In the genomic region with DNA sequence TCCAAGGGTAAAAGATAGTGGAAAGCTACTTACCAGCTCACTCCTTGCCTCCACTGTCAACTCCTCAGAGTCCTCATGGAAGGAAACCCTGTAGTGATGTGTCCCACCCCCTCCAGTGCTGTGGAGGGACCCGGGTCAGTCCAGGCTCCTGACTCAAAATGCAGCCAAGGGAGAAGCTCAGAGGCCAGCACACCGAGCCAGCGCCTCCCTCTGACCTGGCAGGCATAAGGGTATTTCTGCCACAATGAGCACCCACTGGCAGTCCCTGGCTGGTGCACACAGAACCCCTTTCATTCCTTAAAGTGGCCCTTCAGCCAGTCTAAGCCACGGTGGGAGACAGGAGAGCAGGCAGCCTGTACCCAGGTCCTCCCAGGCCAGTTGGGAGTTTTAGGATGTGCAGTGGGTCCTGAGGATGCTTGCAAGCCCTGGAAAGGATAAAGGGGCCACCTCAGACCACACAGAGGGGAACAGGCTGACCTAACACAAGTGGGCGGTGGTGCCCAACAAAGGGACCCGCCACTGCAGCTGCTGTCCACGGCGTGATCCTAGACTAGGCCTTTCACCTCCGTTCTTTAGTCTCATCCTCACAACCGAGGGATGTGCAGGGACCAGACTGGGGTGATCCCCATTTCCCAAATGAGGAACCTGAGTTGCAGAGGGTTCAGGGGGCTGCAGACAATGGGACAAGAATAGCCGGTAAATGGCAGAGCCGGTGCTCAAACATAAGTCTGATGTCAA, we compare ENCODE assay signal across 23 cellular contexts. TPM values are rescaled to one million over a fixed set of nuclear protein-coding genes. Genes with fewer than 3 reads are reported as not detected.
DNase-seq lines count a peak whose midpoint lies in the region; ATAC-seq, FAIRE-seq and TF ChIP-seq lines count a peak whose summit lies in the region.
"Had no signal": no experiment of that assay in that cellular context is flagged by ENCODE, and none has a peak within 500 bp of the region (broad histone marks: within the 10 kb centered on the region; RNA-seq: fewer than 3 reads in every experiment).

No MANE protein-coding gene starts in this region.

- H3K27me3 Mint-ChIP-seq in activated CD4-positive, alpha-beta memory T cell treated with anti-CD3 and anti-CD28 coated beads, Interleukin-2, amount 10 ng/mL, durations not matched to agents 7 days and 5 days: no peaks in the 10 kb centered on the region
- H3K27me3 Mint-ChIP-seq in activated CD4-positive, alpha-beta memory T cell treated with anti-CD3 and anti-CD28 coated beads for 36 hours: peaks cover 8% of the 10 kb centered on the region
- peaks cover 20% of the 10 kb centered on the region for H3K27me3 Mint-ChIP-seq in activated CD8-positive, alpha-beta T cell treated with anti-CD3 and anti-CD28 coated beads, Interleukin-2, amount 10 ng/mL, durations not matched to agents 7 days and 5 days (ENCODE audit: low read depth)
- H3K27me3 Mint-ChIP-seq in activated CD8-positive, alpha-beta T cell treated with anti-CD3 and anti-CD28 coated beads for 36 hours: peaks cover 30% of the 10 kb centered on the region

- no peaks in the 10 kb centered on the region for H3K9me3 ChIP-seq in kidney (ENCODE audit: control insufficient read depth in 1 of 2, low read length in 2 of 2)
- H3K9me3 ChIP-seq in smooth muscle cell (replicated peaks; ENCODE audit: low read depth): no peaks in the 10 kb centered on the region

- H3K4me3 ChIP-seq in kidney (ENCODE audit: low read length in 2 of 2) (no peak overlapping the region), smooth muscle cell (no peak overlapping the region)
- H3K4me3 ChIP-seq: GM12878 had no signal

- H3K4me3 Mint-ChIP-seq in activated CD4-positive, alpha-beta memory T cell treated with anti-CD3 and anti-CD28 coated beads, Interleukin-2, amount 10 ng/mL, durations not matched to agents 7 days and 5 days: no peak overlapping the region
- no peak overlapping the region for H3K4me3 Mint-ChIP-seq in activated CD4-positive, alpha-beta memory T cell treated with anti-CD3 and anti-CD28 coated beads for 36 hours
- no peak overlapping the region for H3K4me3 Mint-ChIP-seq in activated CD8-positive, alpha-beta T cell treated with anti-CD3 and anti-CD28 coated beads, Interleukin-2, amount 10 ng/mL, durations not matched to agents 7 days and 5 days
- H3K4me3 Mint-ChIP-seq in activated CD8-positive, alpha-beta T cell treated with anti-CD3 and anti-CD28 coated beads for 36 hours: no peak overlapping the region
- H3K4me3 Mint-ChIP-seq: CD8-positive, alpha-beta T cell had no signal

- H3K36me3 Mint-ChIP-seq in activated CD4-positive, alpha-beta memory T cell treated with anti-CD3 and anti-CD28 coated beads, Interleukin-2, amount 10 ng/mL, durations not matched to agents 7 days and 5 days (ENCODE audit: low read depth): peaks cover 75% of the 10 kb centered on the region
- H3K36me3 Mint-ChIP-seq in activated CD4-positive, alpha-beta memory T cell treated with anti-CD3 and anti-CD28 coated beads for 36 hours: peaks cover 7% of the 10 kb centered on the region
- H3K36me3 Mint-ChIP-seq in activated CD8-positive, alpha-beta T cell treated with anti-CD3 and anti-CD28 coated beads, Interleukin-2, amount 10 ng/mL, durations not matched to agents 7 days and 5 days (ENCODE audit: low read depth): peaks cover 6% of the 10 kb centered on the region
- H3K36me3 Mint-ChIP-seq in activated CD8-positive, alpha-beta T cell treated with anti-CD3 and anti-CD28 coated beads for 36 hours (ENCODE audit: low read depth): peaks cover 4% of the 10 kb centered on the region
- H3K36me3 Mint-ChIP-seq: CD8-positive, alpha-beta T cell had no signal

- no peaks in the 10 kb centered on the region for H3K79me2 ChIP-seq in smooth muscle cell (ENCODE audit: low read depth)

- FAIRE-seq in kidney (lab: Jason Lieb, UNC): no peak
- FAIRE-seq: GM12878, H54, RCC 7860 had no signal

- TF ChIP-seq CTCF in kidney (IDR thresholded peaks at IDR 0.05; ENCODE audit: borderline replicate concordance, extremely low read depth, insufficient read depth) (no peak), smooth muscle cell (IDR thresholded peaks at IDR 0.05; ENCODE audit: borderline replicate concordance, insufficient read depth, poor library complexity, severe bottlenecking) (no peak)
- no peak for TF ChIP-seq CTCF in activated CD8-positive, alpha-beta T cell treated with anti-CD3 and anti-CD28 coated beads for 36 hours (IDR thresholded peaks at IDR 0.05)

- intact Hi-C loops in activated CD4-positive, alpha-beta memory T cell treated with anti-CD3 and anti-CD28 coated beads for 36 hours (cut with micrococcal nuclease): no loop called here
- intact Hi-C loops in kidney (cut with DNase I): no loop called here
- intact Hi-C loops in activated CD8-positive, alpha-beta T cell treated with anti-CD3 and anti-CD28 coated beads for 36 hours (cut with micrococcal nuclease): no loop called here

- peaks cover 76% of the 10 kb centered on the region for H3K4me1 Mint-ChIP-seq in activated CD4-positive, alpha-beta memory T cell treated with anti-CD3 and anti-CD28 coated beads, Interleukin-2, amount 10 ng/mL, durations not matched to agents 7 days and 5 days
- H3K4me1 Mint-ChIP-seq in activated CD4-positive, alpha-beta memory T cell treated with anti-CD3 and anti-CD28 coated beads for 36 hours (ENCODE audit: low read depth): peaks cover 26% of the 10 kb centered on the region
- H3K4me1 Mint-ChIP-seq in activated CD8-positive, alpha-beta T cell treated with anti-CD3 and anti-CD28 coated beads, Interleukin-2, amount 10 ng/mL, durations not matched to agents 7 days and 5 days (ENCODE audit: low read depth): peaks cover 30% of the 10 kb centered on the region
- peaks cover 21% of the 10 kb centered on the region for H3K4me1 Mint-ChIP-seq in activated CD8-positive, alpha-beta T cell treated with anti-CD3 and anti-CD28 coated beads for 36 hours (ENCODE audit: low read depth)

- peak; percentile 14 for DNase-seq in activated CD4-positive, alpha-beta memory T cell treated with anti-CD3 and anti-CD28 coated beads, Interleukin-2, amount 10 ng/mL, durations not matched to agents 7 days and 5 days
- no peak for DNase-seq in activated CD4-positive, alpha-beta memory T cell treated with anti-CD3 and anti-CD28 coated beads for 36 hours
- DNase-seq in kidney (peak; percentile 23), putamen (ENCODE audit: low spot score) (peak; percentile 46), smooth muscle cell (lab: John Stamatoyannopoulos, UW; ENCODE audit: unreplicated experiment) (no peak)
- no peak for DNase-seq in activated CD8-positive, alpha-beta T cell treated with anti-CD3 and anti-CD28 coated beads, Interleukin-2, amount 10 ng/mL, durations not matched to agents 7 days and 5 days
- no peak for DNase-seq in activated CD4-positive, alpha-beta T cell treated with anti-CD3 and anti-CD28 coated beads for 48 hours
- no peak for DNase-seq in activated CD8-positive, alpha-beta T cell treated with anti-CD3 and anti-CD28 coated beads for 36 hours
- DNase-seq: ACHN; CD8-positive, alpha-beta T cell; DND-41; Kasumi-1; NCI-H1694; NCI-H2081 treated with DMSO at 0.1 percent for 48 hours; NCI-H2171 treated with DMSO at 0.1 percent for 48 hours; NCI-H524 treated with DMSO at 0.1 percent for 48 hours; OCI-M1 had no signal

- no peak for ATAC-seq in activated CD8-positive, alpha-beta T cell treated with anti-CD3 and anti-CD28 coated beads, Interleukin-2, amount 10 ng/mL, durations not matched to agents 7 days and 5 days
- no peak for ATAC-seq in activated CD8-positive, alpha-beta T cell treated with anti-CD3 and anti-CD28 coated beads for 36 hours
- ATAC-seq: CD8-positive, alpha-beta T cell; GM12878; Right ventricle myocardium inferior had no signal

- no peak overlapping the region for H3K27ac Mint-ChIP-seq in activated CD4-positive, alpha-beta memory T cell treated with anti-CD3 and anti-CD28 coated beads, Interleukin-2, amount 10 ng/mL, durations not matched to agents 7 days and 5 days
- no peak overlapping the region for H3K27ac Mint-ChIP-seq in activated CD4-positive, alpha-beta memory T cell treated with anti-CD3 and anti-CD28 coated beads for 36 hours
- H3K27ac Mint-ChIP-seq in activated CD8-positive, alpha-beta T cell treated with anti-CD3 and anti-CD28 coated beads, Interleukin-2, amount 10 ng/mL, durations not matched to agents 7 days and 5 days: no peak overlapping the region
- H3K27ac Mint-ChIP-seq in activated CD8-positive, alpha-beta T cell treated with anti-CD3 and anti-CD28 coated beads for 36 hours: no peak overlapping the region
- H3K27ac Mint-ChIP-seq: CD8-positive, alpha-beta T cell had no signal

- no peak overlapping the region for H2AFZ ChIP-seq in smooth muscle cell (ENCODE audit: low read depth)

- H3K4me1 ChIP-seq in kidney (ENCODE audit: control insufficient read depth in 1 of 2, insufficient read depth in 1 of 2, low read depth in 1 of 2, low read length in 2 of 2) (peaks cover 0 to 7% of the 10 kb centered on the region in 2 donors), smooth muscle cell (ENCODE audit: low read depth) (peaks cover under 1% of the 10 kb centered on the region)

- no peaks in the 10 kb centered on the region for H3K9me3 Mint-ChIP-seq in activated CD4-positive, alpha-beta memory T cell treated with anti-CD3 and anti-CD28 coated beads, Interleukin-2, amount 10 ng/mL, durations not matched to agents 7 days and 5 days
- no peaks in the 10 kb centered on the region for H3K9me3 Mint-ChIP-seq in activated CD4-positive, alpha-beta memory T cell treated with anti-CD3 and anti-CD28 coated beads for 36 hours
- no peaks in the 10 kb centered on the region for H3K9me3 Mint-ChIP-seq in activated CD8-positive, alpha-beta T cell treated with anti-CD3 and anti-CD28 coated beads, Interleukin-2, amount 10 ng/mL, durations not matched to agents 7 days and 5 days (ENCODE audit: insufficient read depth)
- H3K9me3 Mint-ChIP-seq in activated CD8-positive, alpha-beta T cell treated with anti-CD3 and anti-CD28 coated beads for 36 hours: no peaks in the 10 kb centered on the region
- H3K9me3 Mint-ChIP-seq: CD8-positive, alpha-beta T cell had no signal

- no peaks in the 10 kb centered on the region for H4K20me1 ChIP-seq in smooth muscle cell (ENCODE audit: low read depth)

- H3F3A ChIP-seq in smooth muscle cell (ENCODE audit: low read depth): no peaks in the 10 kb centered on the region

- WGBS in smooth muscle cell (ENCODE audit: low lambda C conversion rate): 96% methylated on average over 12 of the region's 12 CpGs

- CTCF ChIA-PET in activated CD4-positive, alpha-beta memory T cell treated with anti-CD3 and anti-CD28 coated beads, Interleukin-2, amount 10 ng/mL, durations not matched to agents 7 days and 5 days (lab: Charles Lee): interaction anchor here (0.6 kb wide), 1 partner anchor 15 kb away, joined by 3 read pairs; no protein-coding TSS in a partner anchor
- CTCF ChIA-PET in activated CD4-positive, alpha-beta memory T cell treated with anti-CD3 and anti-CD28 coated beads for 36 hours (lab: Charles Lee): no interaction called here
- CTCF ChIA-PET in activated CD8-positive, alpha-beta T cell treated with anti-CD3 and anti-CD28 coated beads, Interleukin-2, amount 10 ng/mL, durations not matched to agents 7 days and 5 days (lab: Charles Lee): interaction anchor here (1.0 to 1.6 kb wide), 2 partner anchors 10 to 13 kb away, joined by 4 to 5 read pairs; no protein-coding TSS in a partner anchor
- CTCF ChIA-PET in activated CD8-positive, alpha-beta T cell treated with anti-CD3 and anti-CD28 coated beads for 36 hours (lab: Charles Lee): no interaction called here

- H3K36me3 ChIP-seq in kidney (ENCODE audit: control insufficient read depth in 1 of 2, insufficient read depth in 2 of 2, low read length in 2 of 2) (no peaks in the 10 kb centered on the region), smooth muscle cell (ENCODE audit: low read depth) (no peaks in the 10 kb centered on the region)

- POLR2A ChIA-PET in activated CD4-positive, alpha-beta memory T cell treated with anti-CD3 and anti-CD28 coated beads, Interleukin-2, amount 10 ng/mL, durations not matched to agents 7 days and 5 days (lab: Charles Lee): interaction anchor here (1.0 to 1.6 kb wide), 4 partner anchors 9 to 446 kb away, joined by 3 to 7 read pairs (median 4); no protein-coding TSS in a partner anchor
- POLR2A ChIA-PET in activated CD4-positive, alpha-beta memory T cell treated with anti-CD3 and anti-CD28 coated beads for 36 hours (lab: Charles Lee): no interaction called here
- POLR2A ChIA-PET in activated CD8-positive, alpha-beta T cell treated with anti-CD3 and anti-CD28 coated beads, Interleukin-2, amount 10 ng/mL, durations not matched to agents 7 days and 5 days (lab: Charles Lee): interaction anchor here (0.8 kb wide), 1 partner anchor 13 kb away, joined by 4 read pairs; no protein-coding TSS in a partner anchor
- POLR2A ChIA-PET in activated CD8-positive, alpha-beta T cell treated with anti-CD3 and anti-CD28 coated beads for 36 hours (lab: Charles Lee): no interaction called here

- H3K27ac ChIP-seq in kidney (ENCODE audit: low read depth in 2 of 2, low read length in 2 of 2) (no peak overlapping the region), smooth muscle cell (ENCODE audit: low read depth) (no peak overlapping the region)
- H3K27ac ChIP-seq: 22Rv1 had no signal

- H3K9ac ChIP-seq in kidney (ENCODE audit: low read length in 2 of 2): no peak overlapping the region
- no peak overlapping the region for H3K9ac ChIP-seq in smooth muscle cell (ENCODE audit: low read depth)

- peaks cover 60% of the 10 kb centered on the region for H3K27me3 ChIP-seq in smooth muscle cell (ENCODE audit: low read depth)

- no peak overlapping the region for H3K4me2 ChIP-seq in smooth muscle cell

RNA-seq across cellular contexts. Expression of a gene that starts 5.7 kb away (rescaled TPM):
- total RNA-seq in activated CD4-positive, alpha-beta memory T cell treated with anti-CD3 and anti-CD28 coated beads, Interleukin-2, amount 10 ng/mL, durations not matched to agents 7 days and 5 days: 10 to 100 TPM; 43.8 to 44.4 TPM
- 10 to 100 TPM; 17.7 to 18.1 TPM for total RNA-seq in activated CD4-positive, alpha-beta memory T cell treated with anti-CD3 and anti-CD28 coated beads for 36 hours
- 0.69 TPM for total RNA-seq in kidney
- not detected for polyA plus RNA-seq in kidney (ENCODE audit: insufficient read depth, low read depth, low replicate concordance)
- total RNA-seq in smooth muscle cell: 0.45 TPM in 1 of 2 replicates, not detected in the other
- 0.07 and 0.64 TPM in 2 replicates for polyA plus RNA-seq in smooth muscle cell
- 1 to 10 TPM; 9.3 to 9.6 TPM for total RNA-seq in activated CD8-positive, alpha-beta T cell treated with anti-CD3 and anti-CD28 coated beads, Interleukin-2, amount 10 ng/mL, durations not matched to agents 7 days and 5 days
- 1 to 10 TPM; 5.6 to 6.3 TPM for total RNA-seq in activated CD8-positive, alpha-beta T cell treated with anti-CD3 and anti-CD28 coated beads for 36 hours
- total RNA-seq: MCF 10A, Right ventricle myocardium inferior had no signal

Comparison
In these comparisons a context has a peak if more than half of its experiments do, and no peak if none do; other contexts are left out.
1. DNase-seq: peak in activated CD4-positive, alpha-beta memory T cell treated with anti-CD3 and anti-CD28 coated beads, Interleukin-2, amount 10 ng/mL, durations not matched to agents 7 days and 5 days (single experiment), kidney (single experiment) and putamen (single experiment); none in activated CD4-positive, alpha-beta memory T cell treated with anti-CD3 and anti-CD28 coated beads for 36 hours (single experiment), smooth muscle cell (single experiment), activated CD8-positive, alpha-beta T cell treated with anti-CD3 and anti-CD28 coated beads, Interleukin-2, amount 10 ng/mL, durations not matched to agents 7 days and 5 days (single experiment), activated CD4-positive, alpha-beta T cell treated with anti-CD3 and anti-CD28 coated beads for 48 hours (single experiment) and activated CD8-positive, alpha-beta T cell treated with anti-CD3 and anti-CD28 coated beads for 36 hours (single experiment).
2. CTCF ChIA-PET loops: an anchor here in activated CD4-positive, alpha-beta memory T cell treated with anti-CD3 and anti-CD28 coated beads, Interleukin-2, amount 10 ng/mL, durations not matched to agents 7 days and 5 days (0.6 kb wide) and activated CD8-positive, alpha-beta T cell treated with anti-CD3 and anti-CD28 coated beads, Interleukin-2, amount 10 ng/mL, durations not matched to agents 7 days and 5 days (1.0 to 1.6 kb wide); none called in activated CD4-positive, alpha-beta memory T cell treated with anti-CD3 and anti-CD28 coated beads for 36 hours and activated CD8-positive, alpha-beta T cell treated with anti-CD3 and anti-CD28 coated beads for 36 hours.
3. POLR2A ChIA-PET loops: an anchor here in activated CD4-positive, alpha-beta memory T cell treated with anti-CD3 and anti-CD28 coated beads, Interleukin-2, amount 10 ng/mL, durations not matched to agents 7 days and 5 days (1.0 to 1.6 kb wide) and activated CD8-positive, alpha-beta T cell treated with anti-CD3 and anti-CD28 coated beads, Interleukin-2, amount 10 ng/mL, durations not matched to agents 7 days and 5 days (0.8 kb wide); none called in activated CD4-positive, alpha-beta memory T cell treated with anti-CD3 and anti-CD28 coated beads for 36 hours and activated CD8-positive, alpha-beta T cell treated with anti-CD3 and anti-CD28 coated beads for 36 hours.